Comparison of ENCODE assay signal across 6 cellular contexts in genomic region chr19:54498451-54498772, GRCh38. TPM values are rescaled to one million over a fixed set of nuclear protein-coding genes. Genes with fewer than 3 reads are reported as not detected.
"Had no signal": no experiment of that assay in that cellular context is flagged by ENCODE, and none has a peak within 500 bp of the region (broad histone marks: within the 10 kb centered on the region; RNA-seq: fewer than 3 reads in every experiment).

No MANE protein-coding gene starts in this region.

RNA-seq across cellular contexts. Expression of gene LAIR2, which starts 4.2 kb away (rescaled TPM):
- total RNA-seq: cardiac septum, cerebellum, M059J, Right ventricle myocardium inferior had no signal
- polyA plus RNA-seq: adrenal gland had no signal

RNA-seq across cellular contexts. Expression of gene CDC42EP5, which starts 25.3 kb away (rescaled TPM):
- total RNA-seq: activated naive CD8-positive, alpha-beta T cell treated with anti-CD3 and anti-CD28 coated beads, Interleukin-2, amount 10 ng/mL, durations not matched to agents 7 days and 5 days had no signal
